In the genomic region with DNA sequence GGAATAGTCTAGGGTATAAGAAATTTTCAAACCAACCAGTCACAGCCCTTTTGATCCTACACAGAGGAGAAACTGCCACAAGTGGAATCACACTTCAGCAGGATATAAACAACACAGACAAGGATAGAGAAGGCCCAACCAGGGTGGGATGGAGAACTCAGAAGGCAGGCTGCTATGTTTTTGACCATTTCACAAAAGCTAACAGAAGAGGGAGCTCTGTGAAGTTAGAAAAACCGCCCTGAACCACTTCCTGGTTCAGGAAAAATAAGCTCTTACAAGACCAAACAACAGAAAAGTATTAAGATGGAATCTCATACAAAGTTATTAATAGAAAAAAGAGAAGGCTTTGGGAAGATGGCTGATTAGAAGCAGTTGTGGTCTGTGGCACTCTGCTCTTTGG, we compare ENCODE assay signal across 14 cellular contexts. TPM values are rescaled to one million over a fixed set of nuclear protein-coding genes. Genes with fewer than 3 reads are reported as not detected.
DNase-seq lines count a peak whose midpoint lies in the region; ATAC-seq, FAIRE-seq and TF ChIP-seq lines count a peak whose summit lies in the region.
"Had no signal": no experiment of that assay in that cellular context is flagged by ENCODE, and none has a peak within 500 bp of the region (broad histone marks: within the 10 kb centered on the region; RNA-seq: fewer than 3 reads in every experiment).

No MANE protein-coding gene starts in this region.

- no peaks in the 10 kb centered on the region for H3K4me1 Mint-ChIP-seq in HFFc6 (ENCODE audit: low read depth)

- no peaks in the 10 kb centered on the region for H3K9me3 Mint-ChIP-seq in HFFc6

- no TSS peak for BruUV-seq in PC-3 (replicated peaks; lab: Mats Ljungman, UMichigan)

- no peaks in the 10 kb centered on the region for H3K9me2 ChIP-seq in PC-3 (replicated peaks; ENCODE audit: low read length)

- no peaks in the 10 kb centered on the region for H3F3A ChIP-seq in PC-3 (ENCODE audit: low read length, unreplicated experiment)

- no peaks in the 10 kb centered on the region for H4K20me1 ChIP-seq in PC-3 (ENCODE audit: low read length)

- H3K27me3 ChIP-seq in PC-3 (ENCODE audit: low read length): no peaks in the 10 kb centered on the region

- TF ChIP-seq CTCF in HFFc6 (IDR thresholded peaks at IDR 0.05) (peak; percentile 41), PC-3 (conservative IDR thresholded peaks at IDR 0.05; ENCODE audit: low read depth, low read length) (peak; percentile 45), fibroblast of villous mesenchyme (IDR thresholded peaks at IDR 0.05; ENCODE audit: insufficient read depth, low read depth, low read length) (peak; percentile 8), kidney (IDR thresholded peaks at IDR 0.05; ENCODE audit: borderline replicate concordance, extremely low read depth, insufficient read depth) (no peak)

- no peaks in the 10 kb centered on the region for H3K36me3 Mint-ChIP-seq in HFFc6 (ENCODE audit: low read depth)
- H3K36me3 Mint-ChIP-seq: CD4-positive, alpha-beta memory T cell had no signal

- FAIRE-seq in kidney (lab: Jason Lieb, UNC): no peak

- intact Hi-C loops in PC-3 (cut with micrococcal nuclease): no loop called here
- intact Hi-C loops in kidney (cut with DNase I): no loop called here

- POLR2A ChIA-PET in PC-3 (lab: Charles Lee; ENCODE audit: unreplicated experiment): interaction anchor here (0.6 kb wide), 1 partner anchor 33 kb away, joined by 3 read pairs; no protein-coding TSS in a partner anchor

- no peaks in the 10 kb centered on the region for H3K27me3 Mint-ChIP-seq in HFFc6 (ENCODE audit: insufficient read depth)

- H2AFZ ChIP-seq in PC-3 (ENCODE audit: low read length): no peak overlapping the region

- CTCF ChIA-PET in PC-3 (lab: Charles Lee): interaction anchor here (0.6 to 1.3 kb wide), 2 partner anchors 32 to 121 kb away, joined by 3 to 7 read pairs; no protein-coding TSS in a partner anchor

- no peaks in the 10 kb centered on the region for H3K79me2 ChIP-seq in PC-3 (ENCODE audit: low read length)

- H3K4me1 ChIP-seq in PC-3 (ENCODE audit: insufficient read depth, low read length): no peaks in the 10 kb centered on the region
- no peaks in the 10 kb centered on the region for H3K4me1 ChIP-seq in kidney (ENCODE audit: control insufficient read depth in 1 of 2, insufficient read depth in 1 of 2, low read depth in 1 of 2, low read length in 2 of 2)

- H3K9me3 ChIP-seq in PC-3 (ENCODE audit: low read length): no peaks in the 10 kb centered on the region
- H3K9me3 ChIP-seq in kidney (ENCODE audit: control insufficient read depth in 1 of 2, low read length in 2 of 2): no peaks in the 10 kb centered on the region
- H3K9me3 ChIP-seq: left ventricle myocardium inferior had no signal

- no peak overlapping the region for H3K4me3 Mint-ChIP-seq in HFFc6
- H3K4me3 Mint-ChIP-seq: neural crest cell had no signal

- H3K9ac ChIP-seq in PC-3 (ENCODE audit: low read length) (no peak overlapping the region), kidney (ENCODE audit: low read length in 2 of 2) (no peak overlapping the region)

- H3K4me2 ChIP-seq in PC-3 (ENCODE audit: low read length): no peak overlapping the region

- H3K27ac ChIP-seq in PC-3 (ENCODE audit: low read length): no peak overlapping the region
- H3K27ac ChIP-seq in kidney (ENCODE audit: low read depth in 2 of 2, low read length in 2 of 2): no peak overlapping the region
- H3K27ac ChIP-seq: left ventricle myocardium inferior had no signal

- peak; percentile 14 for DNase-seq in EH (ENCODE audit: low read depth)
- no peak for DNase-seq in HFFc6
- peak; percentile 33 for DNase-seq in PC-3
- no peak for DNase-seq in fibroblast of villous mesenchyme (ENCODE audit: low read depth)
- no peak for DNase-seq in inferior parietal cortex (ENCODE audit: extremely low spot score)
- DNase-seq in activated CD4-positive, alpha-beta T cell treated with anti-CD3 and anti-CD28 coated beads, Interleukin-2, amount 50 U/mL, for 4 hours: no peak
- DNase-seq in kidney: no peak
- DNase-seq: left ventricle myocardium inferior, NCI-H1105, NCI-H510A treated with DMSO at 0.1 percent for 48 hours had no signal

- H3K4me3 ChIP-seq in PC-3 (ENCODE audit: low read length): no peak overlapping the region
- no peak overlapping the region for H3K4me3 ChIP-seq in fibroblast of villous mesenchyme (ENCODE audit: low read depth, low read length)
- H3K4me3 ChIP-seq in kidney (ENCODE audit: low read length in 2 of 2): no peak overlapping the region
- H3K4me3 ChIP-seq: left ventricle myocardium inferior had no signal

- H3K36me3 ChIP-seq in PC-3 (ENCODE audit: low read depth, low read length) (no peaks in the 10 kb centered on the region), kidney (ENCODE audit: control insufficient read depth in 1 of 2, insufficient read depth in 2 of 2, low read length in 2 of 2) (no peaks in the 10 kb centered on the region)
- H3K36me3 ChIP-seq: left ventricle myocardium inferior had no signal

- ATAC-seq in PC-3 (no peak), GM19463 (IDR thresholded peaks at IDR 0.05; ENCODE audit: unreplicated experiment) (no peak)

- no peak overlapping the region for H3K27ac Mint-ChIP-seq in HFFc6

RNA-seq across cellular contexts. Expression of a gene that starts 1.0 kb away (rescaled TPM):
- not detected for total RNA-seq in HFFc6 (2021; fragmentation: NEBNext Ultra II Directional; extraction: Animal tissue kit (Norgen Biotek cat#: 25700))
- total RNA-seq in PC-3 (2014; rRNA removed) (not detected in 2 replicates), fibroblast of villous mesenchyme (not detected in 2 replicates), kidney (not detected)
- not detected for polyA plus RNA-seq in kidney (ENCODE audit: insufficient read depth, low read depth, low replicate concordance)
- total RNA-seq: CD4-positive, alpha-beta memory T cell; left ventricle myocardium inferior; neural crest cell; skeletal muscle tissue had no signal

RNA-seq across cellular contexts. Expression of a gene that starts 47.3 kb away (rescaled TPM):
- 1 to 10 TPM; 3.0 to 5.3 (median 3.8) TPM for total RNA-seq in HFFc6 (2021; fragmentation: NEBNext Ultra II Directional; extraction: Animal tissue kit (Norgen Biotek cat#: 25700))
- total RNA-seq in PC-3 (2014; rRNA removed): not detected in 2 replicates
- 10.0 and 22.0 TPM in 2 replicates for total RNA-seq in fibroblast of villous mesenchyme
- total RNA-seq in kidney: 2.9 TPM
- polyA plus RNA-seq in kidney (ENCODE audit: insufficient read depth, low read depth, low replicate concordance): 1.3 TPM

Comparison
In these comparisons a context has a peak if more than half of its experiments do, and no peak if none do; other contexts are left out.
1. DNase-seq: peak in EH (single experiment) and PC-3 (single experiment); none in HFFc6 (single experiment), fibroblast of villous mesenchyme (single experiment), inferior parietal cortex (single experiment), activated CD4-positive, alpha-beta T cell treated with anti-CD3 and anti-CD28 coated beads, Interleukin-2, amount 50 U/mL, for 4 hours (0 of 2) and kidney (single experiment).